13 cellular contexts compared by ENCODE assay signal in genomic region chr3:9142346-9142745, GRCh38.
DNase-seq lines count a peak whose midpoint lies in the region; ATAC-seq and TF ChIP-seq lines count a peak whose summit lies in the region.
"Had no signal": no experiment of that assay in that cellular context is flagged by ENCODE, and none has a peak within 500 bp of the region (broad histone marks: within the 10 kb centered on the region; RNA-seq: fewer than 3 reads in every experiment).

No MANE protein-coding gene starts in this region.

- no TSS peak for BruUV-seq in A673 (replicated peaks; lab: Mats Ljungman, UMichigan)

- CTCF ChIA-PET in A673 (lab: Charles Lee): no interaction called here

- H3K27me3 ChIP-seq in left lung: peaks cover 0 to 4% of the 10 kb centered on the region in 2 donors
- H3K27me3 ChIP-seq in A673 (replicated peaks; ENCODE audit: insufficient read depth, low read depth, low read length, poor library complexity): peaks cover 6% of the 10 kb centered on the region
- H3K27me3 ChIP-seq: tibial nerve had no signal

- peaks cover 3 to 22% (median 5%) of the 10 kb centered on the region in 3 donors for H3K36me3 Mint-ChIP-seq in naive thymus-derived CD8-positive, alpha-beta T cell

- intact Hi-C loops in left lung (cut with DNase I) (no loop called here), A673 (cut with micrococcal nuclease; ENCODE audit: unreplicated experiment) (no loop called here)

- no peaks in the 10 kb centered on the region for H3K4me1 Mint-ChIP-seq in naive thymus-derived CD8-positive, alpha-beta T cell
- H3K4me1 Mint-ChIP-seq: activated naive CD8-positive, alpha-beta T cell treated with anti-CD3 and anti-CD28 coated beads, Interleukin-2, amount 50 U/mL, for 24 hours had no signal

- peak; percentile 13 for ATAC-seq in left lung
- ATAC-seq in naive thymus-derived CD8-positive, alpha-beta T cell: no peak
- ATAC-seq: activated naive CD8-positive, alpha-beta T cell treated with anti-CD3 and anti-CD28 coated beads, Interleukin-2, amount 50 U/mL, for 24 hours; left lobe of liver had no signal

- H3K4me3 ChIP-seq in LNCaP clone FGC (ENCODE audit: low read depth, low read length) (no peak overlapping the region), left lung (no peak overlapping the region), A673 (ENCODE audit: low read depth, low read length, poor library complexity, severe bottlenecking) (no peak overlapping the region)
- H3K4me3 ChIP-seq: tibial nerve had no signal

- H3K27me3 Mint-ChIP-seq in naive thymus-derived CD8-positive, alpha-beta T cell: peaks cover 12 to 32% (median 26%) of the 10 kb centered on the region in 5 donors

- no peak overlapping the region for H3K27ac Mint-ChIP-seq in naive thymus-derived CD8-positive, alpha-beta T cell
- H3K27ac Mint-ChIP-seq: activated naive CD8-positive, alpha-beta T cell treated with anti-CD3 and anti-CD28 coated beads, Interleukin-2, amount 50 U/mL, for 24 hours; T-helper 1 cell treated with Interleukin-12 subunit alpha and Interleukin-12 subunit beta and Interleukin-4 antibody, amounts not matched to agents 30 μg/mL and 1 μg/mL, for 36 hours had no signal

- no peak overlapping the region for H3K4me3 Mint-ChIP-seq in naive thymus-derived CD8-positive, alpha-beta T cell
- H3K4me3 Mint-ChIP-seq: activated naive CD8-positive, alpha-beta T cell treated with anti-CD3 and anti-CD28 coated beads, Interleukin-2, amount 50 U/mL, for 24 hours; T-helper 1 cell treated with Interleukin-12 subunit alpha and Interleukin-12 subunit beta and Interleukin-4 antibody, amounts not matched to agents 30 μg/mL and 1 μg/mL, for 36 hours had no signal

- peaks cover 0 to 18% (median 9%) of the 10 kb centered on the region in 9 donors for H3K9me3 Mint-ChIP-seq in naive thymus-derived CD8-positive, alpha-beta T cell
- H3K9me3 Mint-ChIP-seq: activated naive CD8-positive, alpha-beta T cell treated with anti-CD3 and anti-CD28 coated beads, Interleukin-2, amount 50 U/mL, for 24 hours had no signal

- no peaks in the 10 kb centered on the region for H3K36me3 ChIP-seq in left lung
- no peaks in the 10 kb centered on the region for H3K36me3 ChIP-seq in A673 (ENCODE audit: insufficient read depth, low read length, poor library complexity, severe bottlenecking)

- DNase-seq in G401 (ENCODE audit: low spot score): peak; percentile 82
- DNase-seq in LNCaP clone FGC (ENCODE audit: low read depth): peak; percentile 93
- peak; percentile 50 for DNase-seq in astrocyte of the hippocampus (ENCODE audit: low read depth, low spot score)
- no peak for DNase-seq in left lung
- no peak for DNase-seq in naive thymus-derived CD8-positive, alpha-beta T cell
- no peak for DNase-seq in hepatic stellate cell (ENCODE audit: low spot score)
- no peak for DNase-seq in A673 (ENCODE audit: low spot score)
- DNase-seq: activated naive CD8-positive, alpha-beta T cell treated with anti-CD3 and anti-CD28 coated beads, Interleukin-2, amount 50 U/mL, for 24 hours; retina; stimulated activated CD4-positive, alpha-beta T cell treated with anti-CD3 and anti-CD28 coated beads, Interleukin-4, amount 100 ng/mL, for 24 hours had no signal

- H3K9me3 ChIP-seq in left lung (no peaks in the 10 kb centered on the region), A673 (ENCODE audit: low read depth, low read length, poor library complexity, severe bottlenecking) (no peaks in the 10 kb centered on the region)

- POLR2A ChIA-PET in naive thymus-derived CD8-positive, alpha-beta T cell (lab: Charles Lee): no interaction called here
- POLR2A ChIA-PET in A673 (lab: Charles Lee; ENCODE audit: low non-redundant PET): no interaction called here

- TF ChIP-seq CTCF in LNCaP clone FGC (IDR thresholded peaks at IDR 0.05; ENCODE audit: control insufficient read depth, extremely low read depth, insufficient read depth) (no peak), left lung (IDR thresholded peaks at IDR 0.05) (no peak), A673 (conservative IDR thresholded peaks at IDR 0.05; ENCODE audit: low read depth, low read length) (no peak)

- H3K27ac ChIP-seq in left lung (no peak overlapping the region), A673 (ENCODE audit: low read depth, low read length, poor library complexity, severe bottlenecking) (no peak overlapping the region)
- H3K27ac ChIP-seq: tibial nerve had no signal

- in situ Hi-C loops in G401 (cut with HindIII; ENCODE audit: low sequenced_read_pairs): no loop called here

- H3K4me1 ChIP-seq in left lung: no peaks in the 10 kb centered on the region
- H3K4me1 ChIP-seq in A673 (ENCODE audit: insufficient read depth, low read length, poor library complexity, severe bottlenecking): no peaks in the 10 kb centered on the region

Comparison
In these comparisons a context has a peak if more than half of its experiments do, and no peak if none do; other contexts are left out.
1. DNase-seq: peak in G401 (single experiment), LNCaP clone FGC (single experiment) and astrocyte of the hippocampus (single experiment); none in left lung (0 of 2), naive thymus-derived CD8-positive, alpha-beta T cell (0 of 10), hepatic stellate cell (single experiment) and A673 (single experiment).